Comparison of ENCODE assay signal across 25 cellular contexts in genomic region chr19:46116121-46116520, GRCh38. TPM values are rescaled to one million over a fixed set of nuclear protein-coding genes. Genes with fewer than 3 reads are reported as not detected.
"Had no signal": no experiment of that assay in that cellular context is flagged by ENCODE, and none has a peak within 500 bp of the region (broad histone marks: within the 10 kb centered on the region; RNA-seq: fewer than 3 reads in every experiment).

No MANE protein-coding gene starts in this region.

- H3K27ac Mint-ChIP-seq: activated CD4-positive, alpha-beta memory T cell treated with anti-CD3 and anti-CD28 coated beads for 36 hours; activated naive CD4-positive, alpha-beta T cell treated with anti-CD3 and anti-CD28 coated beads, Interleukin-2, amount 10 ng/mL, durations not matched to agents 7 days and 5 days; activated T-cell treated with anti-CD3 and anti-CD28 coated beads, Interleukin-2, amount 50 U/mL, for 72 hours; effector memory CD8-positive, alpha-beta T cell; naive B cell; stimulated activated naive B cell treated with anti-CD40 and anti-IgM and Interleukin-4, amounts not matched to agents 10 μg/mL and 1 μg/mL and 100 μg/mL, for 72 hours had no signal

- H3K27ac ChIP-seq: colonic mucosa, heart right ventricle, lower lobe of right lung, testis had no signal

- ATAC-seq: effector memory CD8-positive, alpha-beta T cell; heart right ventricle; left lobe of liver; lower lobe of right lung; sciatic nerve had no signal

- H3K9me3 Mint-ChIP-seq: activated CD4-positive, alpha-beta memory T cell treated with anti-CD3 and anti-CD28 coated beads for 36 hours; activated naive CD4-positive, alpha-beta T cell treated with anti-CD3 and anti-CD28 coated beads, Interleukin-2, amount 10 ng/mL, durations not matched to agents 7 days and 5 days; activated T-cell treated with anti-CD3 and anti-CD28 coated beads, Interleukin-2, amount 50 U/mL, for 72 hours; effector memory CD8-positive, alpha-beta T cell; stimulated activated naive B cell treated with anti-CD40 and anti-IgM and Interleukin-4, amounts not matched to agents 10 μg/mL and 1 μg/mL and 100 μg/mL, for 72 hours had no signal

- H3K4me3 ChIP-seq: colonic mucosa, dorsolateral prefrontal cortex, esophagus squamous epithelium, heart right ventricle, lower lobe of right lung, testis had no signal

- H3K4me3 Mint-ChIP-seq: activated CD4-positive, alpha-beta memory T cell treated with anti-CD3 and anti-CD28 coated beads for 36 hours; activated naive CD4-positive, alpha-beta T cell treated with anti-CD3 and anti-CD28 coated beads, Interleukin-2, amount 10 ng/mL, durations not matched to agents 7 days and 5 days; effector memory CD8-positive, alpha-beta T cell; naive B cell; neural crest cell; stimulated activated naive B cell treated with anti-CD40 and anti-IgM and Interleukin-4, amounts not matched to agents 10 μg/mL and 1 μg/mL and 100 μg/mL, for 72 hours had no signal

- H3K36me3 ChIP-seq: colonic mucosa, esophagus squamous epithelium, heart right ventricle, lower lobe of right lung had no signal

- H3K36me3 Mint-ChIP-seq: activated CD4-positive, alpha-beta memory T cell treated with anti-CD3 and anti-CD28 coated beads for 36 hours; activated naive CD4-positive, alpha-beta T cell treated with anti-CD3 and anti-CD28 coated beads, Interleukin-2, amount 10 ng/mL, durations not matched to agents 7 days and 5 days; naive B cell; stimulated activated naive B cell treated with anti-CD40 and anti-IgM and Interleukin-4, amounts not matched to agents 10 μg/mL and 1 μg/mL and 100 μg/mL, for 72 hours had no signal

- FAIRE-seq: endothelial cell of umbilical vein had no signal

- DNase-seq: activated CD4-positive, alpha-beta T cell treated with anti-CD3 and anti-CD28 coated beads for 4 hours; activated CD4-positive, CD25-positive, alpha-beta regulatory T cell; colonic mucosa; dorsolateral prefrontal cortex; effector memory CD8-positive, alpha-beta T cell; esophagus squamous epithelium; heart right ventricle; kidney; lower lobe of right lung; naive B cell; occipital lobe; posterior cingulate gyrus; testis; trophoblast cell had no signal

- H3K4me1 Mint-ChIP-seq: activated naive CD4-positive, alpha-beta T cell treated with anti-CD3 and anti-CD28 coated beads, Interleukin-2, amount 10 ng/mL, durations not matched to agents 7 days and 5 days; naive B cell; neural crest cell had no signal

- H3K4me1 ChIP-seq: colonic mucosa, heart right ventricle, lower lobe of right lung, testis had no signal

- H3K9me3 ChIP-seq: colonic mucosa, esophagus squamous epithelium, lower lobe of right lung, testis had no signal

- H3K27me3 ChIP-seq: colonic mucosa, dorsolateral prefrontal cortex, testis had no signal

RNA-seq across cellular contexts. Expression of gene IGFL3, which starts 8.4 kb away (rescaled TPM):
- total RNA-seq: activated CD4-positive, alpha-beta memory T cell treated with anti-CD3 and anti-CD28 coated beads for 36 hours; activated T-cell treated with anti-CD3 and anti-CD28 coated beads, Interleukin-2, amount 50 U/mL, for 72 hours; bronchial epithelial cell; colonic mucosa; dorsolateral prefrontal cortex; endothelial cell of umbilical vein; esophagus squamous epithelium; heart right ventricle; kidney; left lobe of liver; lower lobe of right lung; mesenteric fat pad; mucosa of gallbladder; neural crest cell; occipital lobe; sciatic nerve; testis had no signal
- polyA plus RNA-seq: endothelial cell of umbilical vein, heart right ventricle had no signal

RNA-seq across cellular contexts. Expression of gene IGFL2, which starts 31.9 kb away (rescaled TPM):
- total RNA-seq: activated CD4-positive, alpha-beta memory T cell treated with anti-CD3 and anti-CD28 coated beads for 36 hours; activated T-cell treated with anti-CD3 and anti-CD28 coated beads, Interleukin-2, amount 50 U/mL, for 72 hours; bronchial epithelial cell; endothelial cell of umbilical vein; esophagus squamous epithelium; kidney; left lobe of liver; lower lobe of right lung; mesenteric fat pad; mucosa of gallbladder; neural crest cell had no signal
- polyA plus RNA-seq: endothelial cell of umbilical vein, heart right ventricle had no signal
